ENCODE assay signal across 16 cellular contexts in the genomic region with DNA sequence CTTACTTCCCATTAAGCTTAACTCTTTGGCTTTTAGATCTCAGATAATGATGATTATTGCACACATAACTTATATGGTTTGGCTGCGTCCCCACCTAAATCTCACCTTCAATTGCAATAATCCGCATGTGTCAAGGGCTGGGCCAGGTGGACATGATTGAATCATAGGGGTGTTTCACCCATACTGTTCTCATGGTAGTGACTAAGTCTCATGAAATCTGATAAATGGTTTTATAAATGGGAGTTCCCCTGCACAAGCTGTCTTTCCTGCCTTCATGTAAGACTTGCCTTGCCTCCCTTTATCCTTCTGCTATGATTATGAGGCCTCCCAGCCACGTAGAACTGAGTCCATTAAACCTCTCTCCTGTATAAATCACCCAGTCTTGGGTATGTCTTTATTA.
A peak's percentile ranks its signal among the peaks of the same experiment; 100 is the strongest.
DNase-seq lines count a peak whose midpoint lies in the region; ATAC-seq and TF ChIP-seq lines count a peak whose summit lies in the region.
"Had no signal": no experiment of that assay in that cellular context is flagged by ENCODE, and none has a peak within 500 bp of the region (broad histone marks: within the 10 kb centered on the region; RNA-seq: fewer than 3 reads in every experiment).

No MANE protein-coding gene starts in this region.

- ATAC-seq in mucosa of descending colon (peak; percentile 39), HG02981 (IDR thresholded peaks at IDR 0.05; ENCODE audit: unreplicated experiment) (no peak)
- no peak for ATAC-seq in stimulated activated effector memory CD8-positive, alpha-beta T cell treated with anti-CD3 and anti-CD28 coated beads, Interleukin-12 subunit alpha, Interleukin-12 subunit beta, amount 100 ng/mL, for 72 hours
- ATAC-seq: Panc1 had no signal

- no peak for TF ChIP-seq CTCF in epithelial cell of esophagus (IDR thresholded peaks at IDR 0.05; ENCODE audit: insufficient read depth, low read depth, low read length, missing control alignments)
- no peak for TF ChIP-seq CTCF in mucosa of descending colon (IDR thresholded peaks at IDR 0.05)
- TF ChIP-seq CTCF in left ventricle myocardium inferior (IDR thresholded peaks at IDR 0.05; ENCODE audit: borderline replicate concordance): no peak

- peaks cover 13% of the 10 kb centered on the region for H3K9me3 Mint-ChIP-seq in stimulated activated effector memory CD8-positive, alpha-beta T cell treated with anti-CD3 and anti-CD28 coated beads, Interleukin-12 subunit alpha, Interleukin-12 subunit beta, amount 100 ng/mL, for 72 hours
- H3K9me3 Mint-ChIP-seq: H9 had no signal

- no peaks in the 10 kb centered on the region for H3K27me3 ChIP-seq in left ventricle myocardium inferior (ENCODE audit: low read depth)

- H3K27ac ChIP-seq in left ventricle myocardium inferior (replicated peaks): no peak overlapping the region
- H3K27ac ChIP-seq: SK-N-MC had no signal

- no peak overlapping the region for H3K27ac Mint-ChIP-seq in stimulated activated effector memory CD8-positive, alpha-beta T cell treated with anti-CD3 and anti-CD28 coated beads, Interleukin-12 subunit alpha, Interleukin-12 subunit beta, amount 100 ng/mL, for 72 hours
- H3K27ac Mint-ChIP-seq: CD14-positive monocyte, H9 had no signal

- no peak overlapping the region for H3K4me3 Mint-ChIP-seq in stimulated activated effector memory CD8-positive, alpha-beta T cell treated with anti-CD3 and anti-CD28 coated beads, Interleukin-12 subunit alpha, Interleukin-12 subunit beta, amount 100 ng/mL, for 72 hours
- H3K4me3 Mint-ChIP-seq: H9 had no signal

- H3K36me3 Mint-ChIP-seq in stimulated activated effector memory CD8-positive, alpha-beta T cell treated with anti-CD3 and anti-CD28 coated beads, Interleukin-12 subunit alpha, Interleukin-12 subunit beta, amount 100 ng/mL, for 72 hours: no peaks in the 10 kb centered on the region
- H3K36me3 Mint-ChIP-seq: CD14-positive monocyte had no signal

- no peaks in the 10 kb centered on the region for H3K36me3 ChIP-seq in mucosa of descending colon (ENCODE audit: low read depth)
- no peaks in the 10 kb centered on the region for H3K36me3 ChIP-seq in left ventricle myocardium inferior

- H3K9me3 ChIP-seq in mucosa of descending colon (no peaks in the 10 kb centered on the region), left ventricle myocardium inferior (replicated peaks) (no peaks in the 10 kb centered on the region)
- H3K9me3 ChIP-seq: Caco-2 had no signal

- peak; percentile 6 for DNase-seq in ELR (ENCODE audit: low read depth)
- peak; percentile 52 for DNase-seq in NCI-H226
- DNase-seq in epithelial cell of esophagus (ENCODE audit: low read depth): peak; percentile 83
- DNase-seq in mucosa of descending colon: no peak
- DNase-seq in left ventricle myocardium inferior: no peak
- DNase-seq in stimulated activated effector memory CD8-positive, alpha-beta T cell treated with anti-CD3 and anti-CD28 coated beads, Interleukin-12 subunit alpha, Interleukin-12 subunit beta, amount 100 ng/mL, for 72 hours (ENCODE audit: low spot score in 2 of 2): no peak
- DNase-seq: Caco-2, DMS153, H9, NCI-H1930, NCI-H446 treated with DMSO at 0.1 percent for 48 hours, Right ventricle myocardium superior had no signal

- intact Hi-C loops in mucosa of descending colon (cut with DNase I, micrococcal nuclease): no loop called here
- intact Hi-C loops in left ventricle myocardium inferior (cut with micrococcal nuclease): no loop called here

- H3K4me3 ChIP-seq in epithelial cell of esophagus (ENCODE audit: low read length) (no peak overlapping the region), mucosa of descending colon (no peak overlapping the region), left ventricle myocardium inferior (no peak overlapping the region)
- H3K4me3 ChIP-seq: SK-N-MC had no signal

- H3K4me1 ChIP-seq in mucosa of descending colon (ENCODE audit: low read depth) (no peaks in the 10 kb centered on the region), left ventricle myocardium inferior (no peaks in the 10 kb centered on the region)
- H3K4me1 ChIP-seq: Caco-2 had no signal

- no peaks in the 10 kb centered on the region for H3K4me1 Mint-ChIP-seq in stimulated activated effector memory CD8-positive, alpha-beta T cell treated with anti-CD3 and anti-CD28 coated beads, Interleukin-12 subunit alpha, Interleukin-12 subunit beta, amount 100 ng/mL, for 72 hours
- H3K4me1 Mint-ChIP-seq: CD14-positive monocyte had no signal

Comparison
In these comparisons a context has a peak if more than half of its experiments do, and no peak if none do; other contexts are left out.
1. DNase-seq: peak in ELR (single experiment), NCI-H226 (single experiment) and epithelial cell of esophagus (single experiment); none in mucosa of descending colon (0 of 3), left ventricle myocardium inferior (single experiment) and stimulated activated effector memory CD8-positive, alpha-beta T cell treated with anti-CD3 and anti-CD28 coated beads, Interleukin-12 subunit alpha, Interleukin-12 subunit beta, amount 100 ng/mL, for 72 hours (0 of 2).